ENCODE assay signal across 11 cellular contexts in the genomic region with DNA sequence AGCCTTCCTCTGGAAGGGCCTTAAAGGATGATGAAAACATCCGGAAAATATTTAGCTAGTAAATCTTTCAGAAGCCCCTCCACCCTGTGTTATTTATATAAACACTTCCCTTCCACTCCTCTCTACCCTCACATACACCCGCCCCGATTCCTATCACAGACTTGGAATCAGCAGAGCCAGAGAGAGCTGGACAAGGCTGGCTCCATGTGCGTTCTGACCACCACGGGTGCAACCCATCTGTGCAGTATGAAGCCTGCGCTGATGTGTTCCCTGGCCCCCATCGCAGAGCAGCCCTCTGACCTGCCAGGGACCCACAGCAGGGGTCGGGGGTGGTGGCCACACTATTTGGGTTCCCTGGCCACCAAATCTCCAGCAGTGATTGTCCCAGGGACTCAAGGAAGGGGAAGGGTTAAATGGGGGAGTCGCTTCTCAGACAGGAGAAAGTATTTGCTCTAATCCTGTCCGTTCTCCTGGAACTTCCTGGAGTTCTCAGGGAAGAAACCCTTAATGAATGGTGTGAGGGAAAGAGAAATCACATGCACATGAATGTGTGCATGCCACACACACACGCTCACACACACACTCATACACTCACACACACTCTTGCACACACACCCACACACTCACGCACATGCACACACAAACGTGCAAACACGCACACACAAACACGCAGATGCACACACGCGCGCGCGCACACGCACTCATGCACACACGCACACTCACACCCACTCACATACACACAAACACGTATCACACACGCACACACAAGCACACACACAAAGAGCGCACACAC.
DNase-seq lines count a peak whose midpoint lies in the region; TF ChIP-seq lines count a peak whose summit lies in the region.
"Had no signal": no experiment of that assay in that cellular context is flagged by ENCODE, and none has a peak within 500 bp of the region (broad histone marks: within the 10 kb centered on the region; RNA-seq: fewer than 3 reads in every experiment).

No MANE protein-coding gene starts in this region.

- peaks cover 54% of the 10 kb centered on the region for H3K4me1 ChIP-seq in GM23248 (ENCODE audit: insufficient read depth)
- no peaks in the 10 kb centered on the region for H3K4me1 ChIP-seq in prostate gland (replicated peaks)

- peak overlapping the region; percentile 85 for H3K9ac ChIP-seq in GM23248

- intact Hi-C loops in prostate gland (cut with DNase I) = no loop called here

- H3K36me3 ChIP-seq in GM23248 (ENCODE audit: low read depth) (no peaks in the 10 kb centered on the region), prostate gland (no peaks in the 10 kb centered on the region)

- H3K9me3 ChIP-seq in GM23248 (ENCODE audit: low read depth) = no peaks in the 10 kb centered on the region
- H3K9me3 ChIP-seq in prostate gland = no peaks in the 10 kb centered on the region

- peak overlapping the region; percentile 79 for H3K4me2 ChIP-seq in GM23248 (ENCODE audit: unreplicated experiment)

- H3K4me3 Mint-ChIP-seq in brain = peak overlapping the region in 2 of 5 experiments; percentile 13 to 40
- H3K4me3 Mint-ChIP-seq: activated CD4-positive, alpha-beta memory T cell treated with anti-CD3 and anti-CD28 coated beads, Interleukin-2, amount 10 ng/mL, durations not matched to agents 7 days and 5 days had no signal

- H3K79me2 ChIP-seq in GM23248 (ENCODE audit: insufficient read depth) = no peaks in the 10 kb centered on the region

- 0 out of 2 replicates have a peak overlapping the region, but pooled peaks have one; percentile 32 for H3K4me3 ChIP-seq in GM23248
- no peak overlapping the region for H3K4me3 ChIP-seq in skin epidermis
- no peak overlapping the region for H3K4me3 ChIP-seq in prostate gland

- H3K27ac ChIP-seq in GM23248 = peak overlapping the region; percentile 98
- peak overlapping the region in 17 of 21 experiments; percentile 26 to 84 (median 64) for H3K27ac ChIP-seq in skin epidermis
- H3K27ac ChIP-seq in prostate gland = no peak overlapping the region

- in situ Hi-C loops in GM23248 (cut with MboI) = no loop called here

- WGBS in GM23248 (ENCODE audit: low coverage in 1 of 2, low lambda C conversion rate in 2 of 2, missing lambda C conversion rate in 2 of 2), 2 experiments = 18 to 20% methylated on average over 24 to 25 of the region's 25 CpGs
- 69% methylated on average over 25 of the region's 25 CpGs for WGBS in prostate gland

- H3K27me3 ChIP-seq in GM23248 (replicated peaks; ENCODE audit: insufficient read depth) = no peaks in the 10 kb centered on the region
- no peaks in the 10 kb centered on the region for H3K27me3 ChIP-seq in prostate gland (replicated peaks; ENCODE audit: insufficient read depth)

- no peaks in the 10 kb centered on the region for H4K20me1 ChIP-seq in GM23248 (ENCODE audit: insufficient read depth)

- H3K27ac Mint-ChIP-seq in brain = peak overlapping the region in 4 of 5 experiments; percentile 0 to 90 (median 84)
- H3K27ac Mint-ChIP-seq: activated CD4-positive, alpha-beta memory T cell treated with anti-CD3 and anti-CD28 coated beads, Interleukin-2, amount 10 ng/mL, durations not matched to agents 7 days and 5 days had no signal

- no peaks in the 10 kb centered on the region for H3K27me3 Mint-ChIP-seq in brain

- H3F3A ChIP-seq in GM23248 (ENCODE audit: insufficient read depth) = peaks cover 41% of the 10 kb centered on the region

- H3K4me1 Mint-ChIP-seq in brain = peaks cover 35% of the 10 kb centered on the region

- TF ChIP-seq POLR2A in prostate gland (IDR thresholded peaks at IDR 0.05) = no peak

- peaks cover 0 to 8% (median 0%) of the 10 kb centered on the region in 5 experiments for H3K9me3 Mint-ChIP-seq in brain

- no peaks in the 10 kb centered on the region for H3K36me3 Mint-ChIP-seq in brain

- peak overlapping the region; percentile 70 for H2AFZ ChIP-seq in GM23248

- TF ChIP-seq CTCF in brain (conservative IDR thresholded peaks at IDR 0.05) (no peak), prostate gland (IDR thresholded peaks at IDR 0.05) (no peak)

- no peaks in the 10 kb centered on the region for H3K9me2 ChIP-seq in GM23248 (ENCODE audit: insufficient read depth)

- DNase-seq in GM23248 (peak; percentile 54), left kidney (ENCODE audit: low read depth, low spot score) (peak; percentile 81), medulla oblongata (ENCODE audit: extremely low spot score) (no peak), NCI-H2196 (lab: John Stamatoyannopoulos, UW; ENCODE audit: unreplicated experiment) (no peak), prostate gland (ENCODE audit: low spot score) (no peak)
- DNase-seq in activated naive CD4-positive, alpha-beta T cell (lab: John Stamatoyannopoulos, UW) = no peak
- DNase-seq: activated CD4-positive, alpha-beta memory T cell treated with anti-CD3 and anti-CD28 coated beads, Interleukin-2, amount 10 ng/mL, durations not matched to agents 7 days and 5 days; COR-L47; T1000 had no signal

Comparison
In these comparisons a context has a peak if more than half of its experiments do, and no peak if none do; other contexts are left out.
1. DNase-seq: peak in GM23248 (single experiment) and left kidney (single experiment); none in medulla oblongata (single experiment), NCI-H2196 (single experiment), prostate gland (single experiment) and activated naive CD4-positive, alpha-beta T cell (0 of 4).
2. H3K27ac ChIP-seq: peak in GM23248 (single experiment) and skin epidermis (17 of 21); none in prostate gland (0 of 2).